ENCODE assay signal across 10 cellular contexts in the genomic region with DNA sequence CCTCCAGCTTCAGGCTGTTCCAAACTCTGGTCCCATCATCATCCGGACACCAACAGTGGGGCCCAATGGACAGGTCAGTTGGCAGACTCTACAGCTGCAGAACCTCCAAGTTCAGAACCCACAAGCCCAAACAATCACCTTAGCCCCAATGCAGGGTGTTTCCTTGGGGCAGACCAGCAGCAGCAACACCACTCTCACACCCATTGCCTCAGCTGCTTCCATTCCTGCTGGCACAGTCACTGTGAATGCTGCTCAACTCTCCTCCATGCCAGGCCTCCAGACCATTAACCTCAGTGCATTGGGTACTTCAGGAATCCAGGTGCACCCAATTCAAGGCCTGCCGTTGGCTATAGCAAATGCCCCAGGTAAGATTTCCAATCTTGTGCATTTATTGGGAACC. TPM values are rescaled to one million over a fixed set of nuclear protein-coding genes. Genes with fewer than 3 reads are reported as not detected.
DNase-seq lines count a peak whose midpoint lies in the region; ATAC-seq, FAIRE-seq and TF ChIP-seq lines count a peak whose summit lies in the region.
"Had no signal": no experiment of that assay in that cellular context is flagged by ENCODE, and none has a peak within 500 bp of the region (broad histone marks: within the 10 kb centered on the region; RNA-seq: fewer than 3 reads in every experiment).

No MANE protein-coding gene starts in this region.

- CTCF ChIA-PET in A549 (lab: Yijun Ruan, JAX), result interaction anchor here (0.6 to 12.7 kb wide), 16 partner anchors 8 to 125 kb away, joined by 3 to 199 read pairs (median 8); partner anchors contain the start of genes AAAS and AMHR2

- H3K9me3 Mint-ChIP-seq in brain, result no peaks in the 10 kb centered on the region

- no peak for TF ChIP-seq RAD21 in A549 (conservative IDR thresholded peaks at IDR 0.05 in 1 of 2, IDR thresholded peaks at IDR 0.05 in 1 of 2)

- H3K4me1 ChIP-seq in A549 (peaks cover 51% of the 10 kb centered on the region), mucosa of stomach (ENCODE audit: control insufficient read depth, insufficient read depth, low read length) (peaks cover 54% of the 10 kb centered on the region)

- ATAC-seq in A549, result no peak
- ATAC-seq: HCT116 had no signal

- DNase-seq in A549 (ENCODE audit: low read depth in 1 of 2, low spot score in 1 of 2), result no peak
- DNase-seq in HFF-Myc (ENCODE audit: extremely low read depth, low read depth), result no peak
- no peak for DNase-seq in NCI-H774 (lab: John Stamatoyannopoulos, UW)
- DNase-seq in SHP77 (lab: John Stamatoyannopoulos, UW), result no peak
- DNase-seq in NCI-H2196 treated with DMSO at 0.1 percent for 48 hours (lab: John Stamatoyannopoulos, UW; ENCODE audit: unreplicated experiment), result no peak
- DNase-seq in amygdala (lab: John Stamatoyannopoulos, UW), result no peak
- DNase-seq: NCI-H1694 had no signal

- H3K27me3 Mint-ChIP-seq in brain, result peaks cover 4% of the 10 kb centered on the region

- no peak for TF ChIP-seq EP300 in A549 (IDR thresholded peaks at IDR 0.05)

- H3K27ac ChIP-seq in A549, result no peak overlapping the region

- H3K9ac ChIP-seq in mucosa of stomach (ENCODE audit: low read length), result peak overlapping the region; percentile 49

- H3K4me3 ChIP-seq in A549, result no peak overlapping the region
- H3K4me3 ChIP-seq in HFF-Myc (replicated peaks; ENCODE audit: low read depth, low read length), result peak overlapping the region; percentile 33
- no peak overlapping the region for H3K4me3 ChIP-seq in mucosa of stomach (ENCODE audit: low read length)

- TF ChIP-seq CTCF in A549 (IDR thresholded peaks at IDR 0.05), result no peak
- TF ChIP-seq CTCF in HFF-Myc (IDR thresholded peaks at IDR 0.05; ENCODE audit: low read depth, low read length, missing control alignments), result no peak
- TF ChIP-seq CTCF in brain (conservative IDR thresholded peaks at IDR 0.05), result no peak

- H3K27ac Mint-ChIP-seq in brain, result peak overlapping the region in 4 of 5 experiments; percentile 31 to 89 (median 62)

- H3K36me3 Mint-ChIP-seq in brain, result peaks cover 60% of the 10 kb centered on the region

- POLR2A ChIA-PET in A549 (lab: Yijun Ruan, JAX), result interaction anchor here (0.6 kb wide), 2 partner anchors 14 to 402 kb away, joined by 3 to 5 read pairs; no protein-coding TSS in a partner anchor

- H3K9me3 ChIP-seq in A549 (no peaks in the 10 kb centered on the region), mucosa of stomach (ENCODE audit: control insufficient read depth, low read length) (no peaks in the 10 kb centered on the region)

- H3K4me2 ChIP-seq in A549, result peak overlapping the region; percentile 44

- no peak for TF ChIP-seq POLR2A in A549 (IDR thresholded peaks at IDR 0.05; ENCODE audit: low read length)

- peaks cover 73% of the 10 kb centered on the region for H3K4me1 Mint-ChIP-seq in brain

- WGBS in A549 (ENCODE audit: missing lambda C conversion rate), result 92% methylated on average over 2 of the region's 2 CpGs

- peaks cover 13% of the 10 kb centered on the region for H3K36me3 ChIP-seq in mucosa of stomach (ENCODE audit: control insufficient read depth, insufficient read depth, low read length)

- H3K4me3 Mint-ChIP-seq in brain, result peak overlapping the region; percentile 90 to 98 (median 92)

- H3K27me3 ChIP-seq in mucosa of stomach (ENCODE audit: control insufficient read depth, insufficient read depth, low read length), result no peaks in the 10 kb centered on the region

- FAIRE-seq in A549 (lab: Jason Lieb, UNC), result no peak

TF ChIP-seq in A549, 52 proteins besides CTCF, POLR2A, EP300 and RAD21:
- TF ChIP-seq JUN (IDR thresholded peaks at IDR 0.05) (no peak), MAFK (IDR thresholded peaks at IDR 0.05; ENCODE audit: partially characterized antibody) (no peak)
- TF ChIP-seq, protein P1, sequence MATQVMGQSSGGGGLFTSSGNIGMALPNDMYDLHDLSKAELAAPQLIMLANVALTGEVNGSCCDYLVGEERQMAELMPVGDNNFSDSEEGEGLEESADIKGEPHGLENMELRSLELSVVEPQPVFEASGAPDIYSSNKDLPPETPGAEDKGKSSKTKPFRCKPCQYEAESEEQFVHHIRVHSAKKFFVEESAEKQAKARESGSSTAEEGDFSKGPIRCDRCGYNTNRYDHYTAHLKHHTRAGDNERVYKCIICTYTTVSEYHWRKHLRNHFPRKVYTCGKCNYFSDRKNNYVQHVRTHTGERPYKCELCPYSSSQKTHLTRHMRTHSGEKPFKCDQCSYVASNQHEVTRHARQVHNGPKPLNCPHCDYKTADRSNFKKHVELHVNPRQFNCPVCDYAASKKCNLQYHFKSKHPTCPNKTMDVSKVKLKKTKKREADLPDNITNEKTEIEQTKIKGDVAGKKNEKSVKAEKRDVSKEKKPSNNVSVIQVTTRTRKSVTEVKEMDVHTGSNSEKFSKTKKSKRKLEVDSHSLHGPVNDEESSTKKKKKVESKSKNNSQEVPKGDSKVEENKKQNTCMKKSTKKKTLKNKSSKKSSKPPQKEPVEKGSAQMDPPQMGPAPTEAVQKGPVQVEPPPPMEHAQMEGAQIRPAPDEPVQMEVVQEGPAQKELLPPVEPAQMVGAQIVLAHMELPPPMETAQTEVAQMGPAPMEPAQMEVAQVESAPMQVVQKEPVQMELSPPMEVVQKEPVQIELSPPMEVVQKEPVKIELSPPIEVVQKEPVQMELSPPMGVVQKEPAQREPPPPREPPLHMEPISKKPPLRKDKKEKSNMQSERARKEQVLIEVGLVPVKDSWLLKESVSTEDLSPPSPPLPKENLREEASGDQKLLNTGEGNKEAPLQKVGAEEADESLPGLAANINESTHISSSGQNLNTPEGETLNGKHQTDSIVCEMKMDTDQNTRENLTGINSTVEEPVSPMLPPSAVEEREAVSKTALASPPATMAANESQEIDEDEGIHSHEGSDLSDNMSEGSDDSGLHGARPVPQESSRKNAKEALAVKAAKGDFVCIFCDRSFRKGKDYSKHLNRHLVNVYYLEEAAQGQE (IDR thresholded peaks at IDR 0.05), result no peak

RNA-seq across cellular contexts. Expression of gene SP1, which starts 3.3 kb away (rescaled TPM):
- polyA plus RNA-seq in A549 (2011; rRNA removed) (53.2 and 56.6 TPM in 2 replicates), A549 (2017; fragmentation: RNase III; extraction: RNeasy Plus Mini Kit Qiagen cat#74134 plus additional on column Dnase treatment) (24.0 to 24.5 TPM (median 24.2 TPM) in 3 replicates), brain (ENCODE audit: insufficient read depth, low read depth, low replicate concordance) (18.9 TPM)
- polyA plus RNA-seq in A549 (2012; cell fraction: cytosol; rRNA removed), result 14.0 and 18.8 TPM in 2 replicates
- 15.5 and 19.0 TPM in 2 replicates for polyA plus RNA-seq in A549 (2012; cell fraction: nucleus; rRNA removed)
- 176 and 220 TPM in 2 replicates for polyA minus RNA-seq in A549 (2011; rRNA and poly(A)+ RNA removed)

RNA-seq across cellular contexts. Expression of gene AMHR2, which starts 40.4 kb away (rescaled TPM):
- 0.12 and 0.16 TPM in 2 replicates for polyA plus RNA-seq in A549 (2011; rRNA removed)
- polyA plus RNA-seq in A549 (2012; cell fraction: cytosol; rRNA removed), result 0.67 and 0.80 TPM in 2 replicates
- 0.84 and 1.1 TPM in 2 replicates for polyA plus RNA-seq in A549 (2012; cell fraction: nucleus; rRNA removed)
- 0.13 to 0.22 TPM (median 0.18 TPM) in 3 replicates for polyA plus RNA-seq in A549 (2017; fragmentation: RNase III; extraction: RNeasy Plus Mini Kit Qiagen cat#74134 plus additional on column Dnase treatment)
- 0.49 and 0.62 TPM in 2 replicates for polyA minus RNA-seq in A549 (2011; rRNA and poly(A)+ RNA removed)
- polyA plus RNA-seq in brain (ENCODE audit: insufficient read depth, low read depth, low replicate concordance), result not detected

RNA-seq across cellular contexts. Expression of gene SP7, which starts 47.1 kb away (rescaled TPM):
- polyA plus RNA-seq in A549 (2011; rRNA removed), result 0.05 TPM in 1 of 2 replicates, not detected in the other
- 0.01 and 0.04 TPM in 2 replicates for polyA plus RNA-seq in A549 (2012; cell fraction: cytosol; rRNA removed)
- polyA plus RNA-seq in A549 (2012; cell fraction: nucleus; rRNA removed), result 0.09 and 0.12 TPM in 2 replicates
- 0.03 to 0.06 TPM in 2 of 3 replicates, not detected in the other for polyA plus RNA-seq in A549 (2017; fragmentation: RNase III; extraction: RNeasy Plus Mini Kit Qiagen cat#74134 plus additional on column Dnase treatment)
- 0.17 TPM in 1 of 2 replicates, not detected in the other for polyA minus RNA-seq in A549 (2011; rRNA and poly(A)+ RNA removed)
- polyA plus RNA-seq in brain (ENCODE audit: insufficient read depth, low read depth, low replicate concordance), result not detected

RNA-seq across cellular contexts. Expression of gene PRR13, which starts 58.3 kb away (rescaled TPM):
- polyA plus RNA-seq in A549 (2011; rRNA removed) (203 and 257 TPM in 2 replicates), A549 (2017; fragmentation: RNase III; extraction: RNeasy Plus Mini Kit Qiagen cat#74134 plus additional on column Dnase treatment) (210 to 248 TPM (median 221 TPM) in 3 replicates), brain (ENCODE audit: insufficient read depth, low read depth, low replicate concordance) (109 TPM)
- polyA plus RNA-seq in A549 (2012; cell fraction: cytosol; rRNA removed), result 214 and 245 TPM in 2 replicates
- 99.6 and 118 TPM in 2 replicates for polyA plus RNA-seq in A549 (2012; cell fraction: nucleus; rRNA removed)
- polyA minus RNA-seq in A549 (2011; rRNA and poly(A)+ RNA removed), result 200 and 213 TPM in 2 replicates
